Comparison of ENCODE assay signal across 25 cellular contexts in the genomic region with DNA sequence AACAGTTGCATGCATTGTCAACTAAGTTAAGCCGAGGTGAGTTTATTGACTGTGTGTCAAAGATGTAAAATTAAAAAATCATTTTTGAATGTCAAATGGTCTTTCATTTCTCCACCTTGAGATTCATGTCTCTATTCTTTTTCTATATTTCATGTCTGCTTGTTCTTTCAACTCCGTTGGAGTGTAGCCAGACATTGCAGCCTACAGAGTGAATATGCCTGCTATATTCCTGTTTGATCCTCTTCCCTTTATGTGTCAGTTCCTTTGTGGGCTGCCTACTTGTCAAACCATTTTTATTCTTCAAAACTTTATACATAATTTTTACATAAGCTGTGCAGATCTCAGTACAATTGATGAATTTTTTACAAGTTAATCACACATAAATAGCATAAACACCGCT.
"Had no signal": no experiment of that assay in that cellular context is flagged by ENCODE, and none has a peak within 500 bp of the region (broad histone marks: within the 10 kb centered on the region; RNA-seq: fewer than 3 reads in every experiment).

No MANE protein-coding gene starts in this region.

- ATAC-seq: activated CD8-positive, alpha-beta T cell treated with anti-CD3 and anti-CD28 coated beads, Interleukin-2, amount 10 ng/mL, durations not matched to agents 7 days and 5 days; body of pancreas; K562; Panc1; Right ventricle myocardium inferior; T-helper 17 cell; WTC11 had no signal

- H3K27ac ChIP-seq: ascending aorta, body of pancreas, SJSA1 had no signal

- H3K9me3 ChIP-seq: ascending aorta, body of pancreas had no signal

- H3K4me3 ChIP-seq: ascending aorta, body of pancreas, K562, SJSA1 had no signal

- DNase-seq: activated CD4-positive, alpha-beta T cell treated with anti-CD3 and anti-CD28 coated beads for 48 hours; activated CD4-positive, alpha-beta T cell treated with anti-CD3 and anti-CD28 coated beads, Interleukin-2, amount 50 U/mL, for 4 hours; activated CD4-positive, CD25-positive, alpha-beta regulatory T cell treated with anti-CD3 and anti-CD28 coated beads, Interleukin-2, amount 50 U/mL, for 72 hours; activated CD8-positive, alpha-beta memory T cell treated with anti-CD3 and anti-CD28 coated beads, Interleukin-2, amount 50 U/mL, for 48 hours; activated CD8-positive, alpha-beta T cell treated with anti-CD3 and anti-CD28 coated beads, Interleukin-2, amount 10 ng/mL, durations not matched to agents 7 days and 5 days; activated naive CD4-positive, alpha-beta T cell; activated T-cell treated with anti-CD3 and anti-CD28 coated beads, Interleukin-2, amount 50 U/mL, for 1 hour; body of pancreas; central memory CD4-positive, alpha-beta T cell; Karpas-422; MM.1S; NCI-H1436 treated with DMSO at 0.1 percent for 48 hours; NCI-H2029; NCI-H774; NK-92 treated with Interleukin-12 subunit alpha and Interleukin-12 subunit beta, amount 100 ng/mL, for 24 hours; OCI-M1; RPMI8226; T-helper 17 cell; T-helper 9 cell had no signal

- H3K36me3 ChIP-seq: ascending aorta, SJSA1 had no signal
